Comparison of ENCODE assay signal across 26 cellular contexts in genomic region chr3:131914090-131914691, GRCh38.
"Had no signal": no experiment of that assay in that cellular context is flagged by ENCODE, and none has a peak within 500 bp of the region (broad histone marks: within the 10 kb centered on the region; RNA-seq: fewer than 3 reads in every experiment).

No MANE protein-coding gene starts in this region.

- H3K9me3 ChIP-seq: colonic mucosa, gastrocnemius medialis, mucosa of descending colon, neutrophil, pancreas, right lobe of liver, thoracic aorta, tibial nerve, upper lobe of left lung had no signal

- H3K36me3 ChIP-seq: colonic mucosa, gastrocnemius medialis, neutrophil, pancreas, right lobe of liver, thoracic aorta, tibial nerve, upper lobe of left lung had no signal

- H3K4me1 ChIP-seq: colonic mucosa, gastrocnemius medialis, pancreas, right lobe of liver, upper lobe of left lung had no signal

- H3K4me3 ChIP-seq: colonic mucosa, gastrocnemius medialis, mucosa of descending colon, pancreas, right lobe of liver, thoracic aorta, tibial nerve, upper lobe of left lung had no signal

- ATAC-seq: esophagus mucosa; gastrocnemius medialis; left lobe of liver; mucosa of descending colon; natural killer cell treated with Interleukin-12 subunit alpha and Interleukin-12 subunit beta and Interleukin-15 and Interleukin-18, amount 100 ng/mL, for 72 hours; pancreas; right lobe of liver; stimulated activated naive B cell treated with anti-CD40 and anti-IgM and Interleukin-4, amounts not matched to agents 10 μg/mL and 1 μg/mL and 100 μg/mL, for 72 hours had no signal

- FAIRE-seq: keratinocyte, pancreas, small intestine, urothelium cell line had no signal

- DNase-seq: colonic mucosa; effector CD8-positive, alpha-beta T cell; endodermal cell; foreskin fibroblast; gastrocnemius medialis; head of caudate nucleus; mesenchymal stem cell; mucosa of descending colon; naive B cell; pancreas; retina; right lobe of liver; small intestine; stimulated activated CD4-positive, alpha-beta T cell treated with anti-CD3 and anti-CD28 coated beads, Interleukin-15, amount 100 ng/mL, for 24 hours; stimulated activated CD4-positive, alpha-beta T cell treated with anti-CD3 and anti-CD28 coated beads, Interleukin-2, amount 100 ng/mL, for 48 hours; stimulated activated naive B cell treated with anti-CD40 and anti-IgM and Interleukin-4, amounts not matched to agents 10 μg/mL and 1 μg/mL and 100 μg/mL, for 72 hours; upper lobe of left lung had no signal

- H3K27me3 ChIP-seq: colonic mucosa, gastrocnemius medialis, pancreas, right lobe of liver, tibial nerve, upper lobe of left lung had no signal

- H3K27ac ChIP-seq: colonic mucosa, epithelial cell of prostate, gastrocnemius medialis, neutrophil, pancreas, right lobe of liver, thoracic aorta, tibial nerve, upper lobe of left lung had no signal
